ENCODE assay signal across 11 cellular contexts in the genomic region with DNA sequence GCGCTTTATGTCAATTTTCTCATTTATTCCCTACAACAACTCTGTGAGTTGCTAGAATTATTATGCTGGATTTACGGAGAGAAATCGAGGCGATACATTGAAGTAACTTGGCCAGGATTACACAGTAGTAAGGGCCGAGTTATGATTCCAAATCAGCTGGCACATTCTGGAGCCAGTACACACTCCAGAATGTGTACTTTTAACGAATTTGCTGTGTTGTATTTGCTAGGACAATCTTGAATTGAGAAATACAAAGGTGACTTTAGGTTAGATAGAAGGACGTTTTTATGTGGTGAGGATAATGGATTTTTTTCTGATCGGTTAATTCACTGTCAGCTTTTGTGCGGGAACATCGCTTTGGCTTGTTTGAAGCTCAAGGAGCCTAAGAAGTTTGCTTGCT. TPM values are rescaled to one million over a fixed set of nuclear protein-coding genes. Genes with fewer than 3 reads are reported as not detected.
DNase-seq lines count a peak whose midpoint lies in the region; ATAC-seq lines count a peak whose summit lies in the region.
"Had no signal": no experiment of that assay in that cellular context is flagged by ENCODE, and none has a peak within 500 bp of the region (broad histone marks: within the 10 kb centered on the region; RNA-seq: fewer than 3 reads in every experiment).

No MANE protein-coding gene starts in this region.

- no peaks in the 10 kb centered on the region for H3K27me3 ChIP-seq in right cardiac atrium (ENCODE audit: control insufficient read depth, insufficient read depth)

- no peaks in the 10 kb centered on the region for H3K36me3 ChIP-seq in urinary bladder (ENCODE audit: insufficient read depth)
- H3K36me3 ChIP-seq: breast epithelium had no signal

- H3K27me3 Mint-ChIP-seq in activated naive CD8-positive, alpha-beta T cell treated with anti-CD3 and anti-CD28 coated beads, Interleukin-2, amount 10 ng/mL, durations not matched to agents 7 days and 5 days: peaks cover 55% of the 10 kb centered on the region
- peaks cover 37 to 46% (median 38%) of the 10 kb centered on the region in 3 donors for H3K27me3 Mint-ChIP-seq in naive B cell

- peak overlapping the region; percentile 71 for H3K4me3 ChIP-seq in right cardiac atrium (ENCODE audit: low read length)
- H3K4me3 ChIP-seq in urinary bladder (ENCODE audit: low read depth, low read length): peak overlapping the region; percentile 76
- H3K4me3 ChIP-seq: PC-9 had no signal

- H3K4me1 Mint-ChIP-seq in activated naive CD8-positive, alpha-beta T cell treated with anti-CD3 and anti-CD28 coated beads, Interleukin-2, amount 10 ng/mL, durations not matched to agents 7 days and 5 days: peaks cover 6% of the 10 kb centered on the region
- peaks cover 9 to 16% (median 15%) of the 10 kb centered on the region in 3 donors for H3K4me1 Mint-ChIP-seq in naive B cell

- no peak for DNase-seq in right cardiac atrium
- DNase-seq in left cardiac atrium: no peak
- DNase-seq in activated naive CD8-positive, alpha-beta T cell treated with anti-CD3 and anti-CD28 coated beads, Interleukin-2, amount 10 ng/mL, durations not matched to agents 7 days and 5 days: no peak
- DNase-seq in naive B cell: no peak
- no peak for DNase-seq in stimulated activated CD4-positive, alpha-beta T cell treated with anti-CD3 and anti-CD28 coated beads, Interleukin-12 subunit alpha, Interleukin-12 subunit beta, amount 100 ng/mL, for 4 hours
- DNase-seq in HCEC 1CT: no peak
- DNase-seq: NCI-H1105, PC-9 had no signal

- no peak for ATAC-seq in right cardiac atrium
- ATAC-seq in left cardiac atrium: no peak
- no peak for ATAC-seq in activated naive CD8-positive, alpha-beta T cell treated with anti-CD3 and anti-CD28 coated beads, Interleukin-2, amount 10 ng/mL, durations not matched to agents 7 days and 5 days (ENCODE audit: low read depth)
- no peak for ATAC-seq in naive B cell (ENCODE audit: low read depth in 2 of 2)
- no peak for ATAC-seq in GM21528 (IDR thresholded peaks at IDR 0.05; ENCODE audit: low FRiP score, unreplicated experiment)

- no peaks in the 10 kb centered on the region for H3K9me3 ChIP-seq in right cardiac atrium (ENCODE audit: control insufficient read depth, low read length)
- H3K9me3 ChIP-seq: breast epithelium had no signal

- H3K4me3 Mint-ChIP-seq in activated naive CD8-positive, alpha-beta T cell treated with anti-CD3 and anti-CD28 coated beads, Interleukin-2, amount 10 ng/mL, durations not matched to agents 7 days and 5 days: peak overlapping the region; percentile 59
- peak overlapping the region; percentile 42 to 82 (median 60) for H3K4me3 Mint-ChIP-seq in naive B cell

- 64% methylated on average over 10 of the region's 10 CpGs for WGBS in right cardiac atrium
- whole genome bisulfite sequencing in urinary bladder: 42% methylated on average over 10 of the region's 10 CpGs

- no peak overlapping the region for H3K27ac Mint-ChIP-seq in activated naive CD8-positive, alpha-beta T cell treated with anti-CD3 and anti-CD28 coated beads, Interleukin-2, amount 10 ng/mL, durations not matched to agents 7 days and 5 days
- no peak overlapping the region for H3K27ac Mint-ChIP-seq in naive B cell

- H3K27ac ChIP-seq in right cardiac atrium (ENCODE audit: low read length) (no peak overlapping the region), urinary bladder (ENCODE audit: low read depth) (no peak overlapping the region)
- H3K27ac ChIP-seq: breast epithelium, PC-9 had no signal

- no peaks in the 10 kb centered on the region for H3K36me3 Mint-ChIP-seq in activated naive CD8-positive, alpha-beta T cell treated with anti-CD3 and anti-CD28 coated beads, Interleukin-2, amount 10 ng/mL, durations not matched to agents 7 days and 5 days
- peaks cover 0 to 6% of the 10 kb centered on the region in 2 donors for H3K36me3 Mint-ChIP-seq in naive B cell

- no peaks in the 10 kb centered on the region for H3K9me3 Mint-ChIP-seq in activated naive CD8-positive, alpha-beta T cell treated with anti-CD3 and anti-CD28 coated beads, Interleukin-2, amount 10 ng/mL, durations not matched to agents 7 days and 5 days
- H3K9me3 Mint-ChIP-seq in naive B cell: no peaks in the 10 kb centered on the region

- POLR2A ChIA-PET in activated naive CD8-positive, alpha-beta T cell treated with anti-CD3 and anti-CD28 coated beads, Interleukin-2, amount 10 ng/mL, durations not matched to agents 7 days and 5 days (lab: Charles Lee): no interaction called here

- intact Hi-C loops in right cardiac atrium (cut with DNase I): no loop called here
- intact Hi-C loops in left cardiac atrium (cut with DNase I): no loop called here

- H3K4me1 ChIP-seq in right cardiac atrium (ENCODE audit: control insufficient read depth, insufficient read depth, low read length) (no peaks in the 10 kb centered on the region), urinary bladder (ENCODE audit: insufficient read depth) (no peaks in the 10 kb centered on the region)
- H3K4me1 ChIP-seq: breast epithelium had no signal

RNA-seq across cellular contexts. Expression of gene ATRNL1, which starts 1.4 kb away (rescaled TPM):
- total RNA-seq in right cardiac atrium (1 to 10 TPM; 1.8 to 2.2 (median 2.1) TPM), left cardiac atrium (1 to 10 TPM in 1 of 2 donors, under 1 TPM in 1; 0.38 to 1.9 TPM), urinary bladder (153 TPM)
- polyA plus RNA-seq in right cardiac atrium (0.75 TPM), naive B cell (ENCODE audit: low read depth in 6 of 6) (1 to 10 TPM in 1 of 6 donors, under 1 TPM in 3, not detected in 2; 0.03 to 1.7 (median 0.49) TPM), urinary bladder (1.9 TPM)
- not detected for total RNA-seq in activated naive CD8-positive, alpha-beta T cell treated with anti-CD3 and anti-CD28 coated beads, Interleukin-2, amount 10 ng/mL, durations not matched to agents 7 days and 5 days
- total RNA-seq: PC-9 had no signal

Comparison
In these comparisons a context has a peak if more than half of its experiments do, and no peak if none do; other contexts are left out.
1. RNA of gene ATRNL1, which starts 1.4 kb away (total RNA-seq): 153 TPM in urinary bladder (single experiment); 1.8 to 2.2 TPM in right cardiac atrium, 0.38 to 1.9 TPM in left cardiac atrium and not detected in activated naive CD8-positive, alpha-beta T cell treated with anti-CD3 and anti-CD28 coated beads, Interleukin-2, amount 10 ng/mL, durations not matched to agents 7 days and 5 days; every median in the first group is over 10 times any median in the second.